26 cellular contexts compared by ENCODE assay signal in genomic region chr17:77213778-77214132, GRCh38.
"Had no signal": no experiment of that assay in that cellular context is flagged by ENCODE, and none has a peak within 500 bp of the region (broad histone marks: within the 10 kb centered on the region; RNA-seq: fewer than 3 reads in every experiment).

No MANE protein-coding gene starts in this region.

- H3K4me1 Mint-ChIP-seq: activated naive CD8-positive, alpha-beta T cell treated with anti-CD3 and anti-CD28 coated beads for 36 hours; activated T-helper 17 cell treated with anti-CD3 and anti-CD28 coated beads, Interleukin-2, amount 50 U/mL, for 72 hours; central memory CD8-positive, alpha-beta T cell had no signal

- H3K9me3 ChIP-seq: body of pancreas, gastrocnemius medialis, heart left ventricle, pancreas, transverse colon had no signal

- H3K27me3 ChIP-seq: body of pancreas, gastrocnemius medialis, heart left ventricle, pancreas, transverse colon had no signal

- H3K27ac Mint-ChIP-seq: activated B cell treated with CpG ODN at 0.5 μM for 24 hours; activated CD4-positive, alpha-beta T cell treated with anti-CD3 and anti-CD28 coated beads, Interleukin-2, amount 10 ng/mL, durations not matched to agents 24 days and 14 days; activated CD8-positive, alpha-beta T cell treated with anti-CD3 and anti-CD28 coated beads for 36 hours; activated naive CD8-positive, alpha-beta T cell treated with anti-CD3 and anti-CD28 coated beads for 36 hours; activated T-helper 17 cell treated with anti-CD3 and anti-CD28 coated beads, Interleukin-2, amount 50 U/mL, for 72 hours had no signal

- H3K4me3 Mint-ChIP-seq: activated B cell treated with CpG ODN at 0.5 μM for 24 hours; activated CD4-positive, alpha-beta T cell treated with anti-CD3 and anti-CD28 coated beads, Interleukin-2, amount 10 ng/mL, durations not matched to agents 24 days and 14 days; activated CD8-positive, alpha-beta T cell treated with anti-CD3 and anti-CD28 coated beads for 36 hours; activated naive CD8-positive, alpha-beta T cell treated with anti-CD3 and anti-CD28 coated beads for 36 hours; activated T-helper 17 cell treated with anti-CD3 and anti-CD28 coated beads, Interleukin-2, amount 50 U/mL, for 72 hours; central memory CD8-positive, alpha-beta T cell; naive thymus-derived CD8-positive, alpha-beta T cell had no signal

- H3K9me3 Mint-ChIP-seq: activated B cell treated with CpG ODN at 0.5 μM for 24 hours; activated CD4-positive, alpha-beta T cell treated with anti-CD3 and anti-CD28 coated beads, Interleukin-2, amount 10 ng/mL, durations not matched to agents 24 days and 14 days; activated CD8-positive, alpha-beta T cell treated with anti-CD3 and anti-CD28 coated beads for 36 hours; activated naive CD8-positive, alpha-beta T cell treated with anti-CD3 and anti-CD28 coated beads for 36 hours; activated T-helper 17 cell treated with anti-CD3 and anti-CD28 coated beads, Interleukin-2, amount 50 U/mL, for 72 hours; central memory CD8-positive, alpha-beta T cell; naive thymus-derived CD8-positive, alpha-beta T cell had no signal

- H3K4me3 ChIP-seq: body of pancreas, gastrocnemius medialis, pancreas, transverse colon had no signal

- ATAC-seq: activated T-helper 17 cell treated with anti-CD3 and anti-CD28 coated beads, Interleukin-2, amount 50 U/mL, for 72 hours; body of pancreas; esophagus mucosa; gastrocnemius medialis; naive thymus-derived CD8-positive, alpha-beta T cell; pancreas had no signal

- DNase-seq: activated B cell treated with CpG ODN at 0.5 μM for 24 hours; activated CD4-positive, alpha-beta T cell treated with anti-CD3 and anti-CD28 coated beads, Interleukin-2, amount 10 ng/mL, durations not matched to agents 24 days and 14 days; activated CD8-positive, alpha-beta T cell treated with anti-CD3 and anti-CD28 coated beads for 36 hours; activated naive CD4-positive, alpha-beta T cell; activated naive CD8-positive, alpha-beta T cell treated with anti-CD3 and anti-CD28 coated beads for 36 hours; activated T-cell treated with anti-CD3 and anti-CD28 coated beads, Interleukin-2, amount 50 U/mL, for 1 hour; amygdala; body of pancreas; cortex of kidney; effector CD4-positive, alpha-beta T cell; gastrocnemius medialis; kidney; mesendoderm; naive thymus-derived CD8-positive, alpha-beta T cell; stimulated activated CD4-positive, alpha-beta T cell treated with anti-CD3 and anti-CD28 coated beads, Interleukin-12 subunit alpha, Interleukin-12 subunit beta, amount 100 ng/mL, for 4 hours; stimulated activated CD4-positive, alpha-beta T cell treated with anti-CD3 and anti-CD28 coated beads, Interleukin-1b, Interleukin-23, amount 100 ng/mL, for 48 hours; stimulated activated CD8-positive, alpha-beta memory T cell treated with anti-CD3 and anti-CD28 coated beads, Interleukin-4, amount 100 ng/mL, for 48 hours; stimulated activated naive CD4-positive, alpha-beta T cell treated with Interleukin-2 at 50 U/mL for 16 hours; T-helper 1 cell; T-helper 9 cell; transverse colon had no signal

- H3K27me3 Mint-ChIP-seq: activated B cell treated with CpG ODN at 0.5 μM for 24 hours; activated CD4-positive, alpha-beta T cell treated with anti-CD3 and anti-CD28 coated beads, Interleukin-2, amount 10 ng/mL, durations not matched to agents 24 days and 14 days; activated CD8-positive, alpha-beta T cell treated with anti-CD3 and anti-CD28 coated beads for 36 hours; activated naive CD8-positive, alpha-beta T cell treated with anti-CD3 and anti-CD28 coated beads for 36 hours; activated T-helper 17 cell treated with anti-CD3 and anti-CD28 coated beads, Interleukin-2, amount 50 U/mL, for 72 hours; central memory CD8-positive, alpha-beta T cell; naive thymus-derived CD8-positive, alpha-beta T cell had no signal

- H3K4me1 ChIP-seq: body of pancreas had no signal

- H3K27ac ChIP-seq: body of pancreas, pancreas had no signal
